In the genomic region with DNA sequence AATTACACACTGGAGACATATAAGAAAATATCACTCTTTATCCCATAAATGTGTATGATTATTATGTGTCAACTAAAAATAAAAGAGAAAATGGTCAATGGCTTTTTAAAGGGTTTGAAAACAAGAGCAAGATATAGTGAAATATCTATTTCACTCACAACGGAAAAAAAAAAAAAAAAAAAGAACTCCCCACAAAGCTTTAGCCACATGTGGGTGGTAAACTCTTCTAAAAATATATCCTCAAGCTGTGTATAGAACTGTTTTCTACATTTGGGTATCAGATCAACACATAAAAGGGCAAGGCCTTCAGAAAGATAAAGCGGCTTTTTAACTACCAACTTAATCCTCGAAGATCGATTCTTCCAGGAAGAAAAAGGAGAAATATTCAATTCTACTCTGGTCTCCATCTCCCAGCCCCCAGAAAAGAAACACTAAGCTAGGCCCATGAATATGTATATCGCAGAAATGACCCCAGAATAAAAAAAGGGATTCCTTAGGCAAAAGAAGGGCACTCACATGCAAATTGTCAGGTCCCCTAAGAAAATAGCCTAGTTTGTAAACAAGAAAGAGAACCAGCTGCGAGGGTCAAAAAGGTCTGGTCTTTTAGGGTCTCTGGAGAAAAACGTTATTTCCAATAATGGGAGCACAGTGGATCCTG, we compare ENCODE assay signal across 10 cellular contexts. TPM values are rescaled to one million over a fixed set of nuclear protein-coding genes. Genes with fewer than 3 reads are reported as not detected.
DNase-seq lines count a peak whose midpoint lies in the region; ATAC-seq and TF ChIP-seq lines count a peak whose summit lies in the region.
"Had no signal": no experiment of that assay in that cellular context is flagged by ENCODE, and none has a peak within 500 bp of the region (broad histone marks: within the 10 kb centered on the region; RNA-seq: fewer than 3 reads in every experiment).

No MANE protein-coding gene starts in this region.

- TF ChIP-seq CTCF in GM13976 (IDR thresholded peaks at IDR 0.05; ENCODE audit: borderline replicate concordance, control extremely low read depth, extremely low read depth, insufficient read depth, missing control alignments) (no peak), chondrocyte (IDR thresholded peaks at IDR 0.05) (no peak), suprapubic skin (IDR thresholded peaks at IDR 0.05) (no peak)

- no peak for ATAC-seq in stimulated activated memory B cell treated with anti-CD40 and anti-IgM and Interleukin-4, amounts not matched to agents 10 μg/mL and 1 μg/mL and 100 μg/mL, for 72 hours
- no peak for ATAC-seq in HG03108 (IDR thresholded peaks at IDR 0.05; ENCODE audit: unreplicated experiment)

- H3K4me1 Mint-ChIP-seq in IgD-negative memory B cell: peaks cover 52 to 60% (median 55%) of the 10 kb centered on the region in 3 donors
- H3K4me1 Mint-ChIP-seq in chondrocyte (ENCODE audit: low read depth): peaks cover 43% of the 10 kb centered on the region
- peaks cover 82% of the 10 kb centered on the region for H3K4me1 Mint-ChIP-seq in stimulated activated memory B cell treated with anti-CD40 and anti-IgM and Interleukin-4, amounts not matched to agents 10 μg/mL and 1 μg/mL and 100 μg/mL, for 72 hours

- in situ Hi-C loops in GM13976 (cut with MboI; ENCODE audit: low sequenced_read_pairs, unreplicated experiment): no loop called here

- no peak overlapping the region for H3K4me3 ChIP-seq in suprapubic skin

- H3K36me3 Mint-ChIP-seq in IgD-negative memory B cell (peaks cover 4% of the 10 kb centered on the region), chondrocyte (ENCODE audit: low read depth) (peaks cover 2% of the 10 kb centered on the region)
- H3K36me3 Mint-ChIP-seq in stimulated activated memory B cell treated with anti-CD40 and anti-IgM and Interleukin-4, amounts not matched to agents 10 μg/mL and 1 μg/mL and 100 μg/mL, for 72 hours: peaks cover 18% of the 10 kb centered on the region

- H3K27ac Mint-ChIP-seq in IgD-negative memory B cell (peak overlapping the region; percentile 63 to 80 (median 79)), chondrocyte (ENCODE audit: unreplicated experiment) (peak overlapping the region; percentile 80)
- peak overlapping the region; percentile 61 for H3K27ac Mint-ChIP-seq in stimulated activated memory B cell treated with anti-CD40 and anti-IgM and Interleukin-4, amounts not matched to agents 10 μg/mL and 1 μg/mL and 100 μg/mL, for 72 hours
- H3K27ac Mint-ChIP-seq: dendritic cell treated with granulocyte-macrophage colony-stimulating factor and Interleukin-4, amounts not matched to agents 40 ng/mL and 50 ng/mL, for 4 days had no signal

- H3K36me3 ChIP-seq in suprapubic skin: no peaks in the 10 kb centered on the region

- no peaks in the 10 kb centered on the region for H3K9me3 ChIP-seq in suprapubic skin

- H3K4me3 Mint-ChIP-seq in IgD-negative memory B cell (peak overlapping the region; percentile 61 to 84 (median 73)), chondrocyte (ENCODE audit: unreplicated experiment) (no peak overlapping the region)
- peak overlapping the region; percentile 19 for H3K4me3 Mint-ChIP-seq in stimulated activated memory B cell treated with anti-CD40 and anti-IgM and Interleukin-4, amounts not matched to agents 10 μg/mL and 1 μg/mL and 100 μg/mL, for 72 hours
- H3K4me3 Mint-ChIP-seq: dendritic cell treated with granulocyte-macrophage colony-stimulating factor and Interleukin-4, amounts not matched to agents 40 ng/mL and 50 ng/mL, for 4 days had no signal

- 71% methylated on average over 7 of the region's 7 CpGs for WGBS in suprapubic skin

- DNase-seq in GM13976 (ENCODE audit: low spot score) (peak; percentile 61), chondrocyte (ENCODE audit: low spot score) (no peak), suprapubic skin (ENCODE audit: low spot score in 2 of 2) (no peak), NCI-H526 treated with DMSO at 0.1 percent for 48 hours (lab: John Stamatoyannopoulos, UW) (no peak)
- DNase-seq: NCI-H1436 treated with DMSO at 0.1 percent for 48 hours, SHP77 treated with DMSO at 0.1 percent for 48 hours had no signal

- H3K27ac ChIP-seq in suprapubic skin: no peak overlapping the region

- H3K9me3 Mint-ChIP-seq in IgD-negative memory B cell (no peaks in the 10 kb centered on the region), chondrocyte (ENCODE audit: low read depth) (no peaks in the 10 kb centered on the region)
- no peaks in the 10 kb centered on the region for H3K9me3 Mint-ChIP-seq in stimulated activated memory B cell treated with anti-CD40 and anti-IgM and Interleukin-4, amounts not matched to agents 10 μg/mL and 1 μg/mL and 100 μg/mL, for 72 hours
- H3K9me3 Mint-ChIP-seq: dendritic cell treated with granulocyte-macrophage colony-stimulating factor and Interleukin-4, amounts not matched to agents 40 ng/mL and 50 ng/mL, for 4 days had no signal

- TF ChIP-seq EP300 in suprapubic skin (IDR thresholded peaks at IDR 0.05): no peak

- H3K27me3 Mint-ChIP-seq in IgD-negative memory B cell (no peaks in the 10 kb centered on the region), chondrocyte (ENCODE audit: low read depth) (no peaks in the 10 kb centered on the region)
- H3K27me3 Mint-ChIP-seq in stimulated activated memory B cell treated with anti-CD40 and anti-IgM and Interleukin-4, amounts not matched to agents 10 μg/mL and 1 μg/mL and 100 μg/mL, for 72 hours: no peaks in the 10 kb centered on the region

- TF ChIP-seq POLR2A in suprapubic skin (IDR thresholded peaks at IDR 0.05): no peak

- peaks cover 43% of the 10 kb centered on the region for H3K4me1 ChIP-seq in suprapubic skin

- no peaks in the 10 kb centered on the region for H3K27me3 ChIP-seq in suprapubic skin

RNA-seq across cellular contexts. Expression of gene LITAF, which starts 4.4 kb away (rescaled TPM):
- 318 TPM for polyA plus RNA-seq in IgD-negative memory B cell
- total RNA-seq in chondrocyte: 74.5 to 91.9 TPM (median 90.0 TPM) in 3 replicates
- 10 to 100 TPM; 48.8 to 82.2 (median 72.8) TPM for total RNA-seq in suprapubic skin
